10 cellular contexts compared by ENCODE assay signal in the genomic region with DNA sequence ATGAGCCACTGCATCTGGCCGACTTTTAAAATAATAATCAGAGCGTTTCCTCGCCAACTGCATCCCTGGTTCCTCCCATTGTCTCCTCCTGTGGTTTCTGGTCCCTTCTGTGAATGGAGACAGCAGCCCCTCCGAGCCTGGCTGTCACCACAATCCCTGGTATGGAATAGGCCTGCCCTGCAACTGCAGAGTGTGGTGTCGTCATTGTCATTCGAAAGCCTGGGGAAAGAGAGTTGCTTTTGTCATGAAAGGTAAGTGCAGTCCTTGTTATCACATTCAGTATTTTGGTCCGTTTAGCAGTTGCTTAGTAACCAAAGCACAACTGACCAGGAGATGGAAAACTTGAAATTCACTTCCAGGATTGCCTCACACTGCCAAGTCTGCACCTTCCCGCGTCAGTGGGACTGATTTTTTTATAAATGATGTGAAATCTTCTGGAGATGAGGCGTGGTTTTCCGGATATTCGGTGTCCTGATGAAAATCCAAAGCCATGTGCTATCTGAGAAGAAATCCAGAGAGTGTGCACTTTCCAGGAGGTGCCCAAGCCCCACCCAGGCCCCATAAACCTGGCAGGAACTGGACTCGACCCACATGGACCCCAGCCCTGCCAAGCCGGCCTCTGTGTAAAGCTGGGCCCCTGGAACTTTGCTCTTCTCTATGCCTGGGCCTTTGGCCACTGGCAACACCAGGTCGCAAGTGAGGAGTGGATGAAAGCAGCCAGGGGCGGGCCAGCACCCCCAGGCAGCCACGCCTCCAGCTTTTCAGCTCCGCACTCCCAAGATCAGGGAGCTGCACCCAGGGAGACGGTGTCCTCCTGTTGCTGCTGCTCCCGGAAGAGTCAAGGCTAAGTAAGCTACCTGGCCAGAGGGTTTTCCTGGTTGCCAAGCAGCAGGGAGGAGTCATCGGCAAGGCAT.
DNase-seq lines count a peak whose midpoint lies in the region; ATAC-seq and TF ChIP-seq lines count a peak whose summit lies in the region.
"Had no signal": no experiment of that assay in that cellular context is flagged by ENCODE, and none has a peak within 500 bp of the region (broad histone marks: within the 10 kb centered on the region; RNA-seq: fewer than 3 reads in every experiment).

No MANE protein-coding gene starts in this region.

- peaks cover 13% of the 10 kb centered on the region for H3F3A ChIP-seq in neural progenitor cell (ENCODE audit: low read depth)

- peak overlapping the region; percentile 82 for H3K27ac Mint-ChIP-seq in glutamatergic neuron (ENCODE audit: unreplicated experiment)
- H3K27ac Mint-ChIP-seq in neural progenitor cell = peak overlapping the region; percentile 86
- H3K27ac Mint-ChIP-seq in natural killer cell treated with Interleukin-12 subunit alpha and Interleukin-12 subunit beta and Interleukin-15 and Interleukin-18, amount 100 ng/mL, for 72 hours = no peak overlapping the region
- no peak overlapping the region for H3K27ac Mint-ChIP-seq in CD4-positive, alpha-beta memory T cell

- CTCF ChIA-PET in Panc1 (lab: Charles Lee) = no interaction called here
- CTCF ChIA-PET in CD4-positive, alpha-beta memory T cell (lab: Charles Lee; ENCODE audit: partially characterized antibody) = interaction anchor here (0.6 kb wide), 1 partner anchor 68 kb away, joined by 3 read pairs; no protein-coding TSS in a partner anchor

- no peak for TF ChIP-seq CTCF in Panc1 (IDR thresholded peaks at IDR 0.05)
- TF ChIP-seq CTCF in glutamatergic neuron (IDR thresholded peaks at IDR 0.05; ENCODE audit: partially characterized antibody, unreplicated experiment) = no peak
- TF ChIP-seq CTCF in neural progenitor cell (IDR thresholded peaks at IDR 0.05) = no peak

- peaks cover 19% of the 10 kb centered on the region for H3K4me1 ChIP-seq in ES-I3 (ENCODE audit: insufficient read depth, low read length)
- H3K4me1 ChIP-seq in Panc1 (ENCODE audit: control insufficient read depth, insufficient read depth, low read length) = no peaks in the 10 kb centered on the region
- peaks cover 12% of the 10 kb centered on the region for H3K4me1 ChIP-seq in neural progenitor cell
- H3K4me1 ChIP-seq in CD4-positive, alpha-beta memory T cell (ENCODE audit: insufficient read depth, low read length) = no peaks in the 10 kb centered on the region

- H3K36me3 Mint-ChIP-seq in glutamatergic neuron (ENCODE audit: unreplicated experiment) = peaks cover 2% of the 10 kb centered on the region
- peaks cover 6% of the 10 kb centered on the region for H3K36me3 Mint-ChIP-seq in neural progenitor cell
- peaks cover 5% of the 10 kb centered on the region for H3K36me3 Mint-ChIP-seq in natural killer cell treated with Interleukin-12 subunit alpha and Interleukin-12 subunit beta and Interleukin-15 and Interleukin-18, amount 100 ng/mL, for 72 hours
- peaks cover 1 to 6% of the 10 kb centered on the region in 2 donors for H3K36me3 Mint-ChIP-seq in CD4-positive, alpha-beta memory T cell

- H3K36me3 ChIP-seq in ES-I3 (ENCODE audit: insufficient read depth, low read length) = no peaks in the 10 kb centered on the region; the same call in 1 of the 2 replicates
- no peaks in the 10 kb centered on the region for H3K36me3 ChIP-seq in Panc1 (ENCODE audit: control insufficient read depth, insufficient read depth, low read length)
- H3K36me3 ChIP-seq in neural progenitor cell = no peaks in the 10 kb centered on the region
- no peaks in the 10 kb centered on the region for H3K36me3 ChIP-seq in CD4-positive, alpha-beta memory T cell (ENCODE audit: insufficient read depth, low read length)

- POLR2A ChIA-PET in Panc1 (lab: Charles Lee) = no interaction called here
- POLR2A ChIA-PET in CD4-positive, alpha-beta memory T cell (lab: Charles Lee; ENCODE audit: partially characterized antibody) = no interaction called here

- H3K9me3 Mint-ChIP-seq in glutamatergic neuron (ENCODE audit: unreplicated experiment) = peaks cover 8% of the 10 kb centered on the region
- H3K9me3 Mint-ChIP-seq in neural progenitor cell = no peaks in the 10 kb centered on the region
- no peaks in the 10 kb centered on the region for H3K9me3 Mint-ChIP-seq in natural killer cell treated with Interleukin-12 subunit alpha and Interleukin-12 subunit beta and Interleukin-15 and Interleukin-18, amount 100 ng/mL, for 72 hours
- no peaks in the 10 kb centered on the region for H3K9me3 Mint-ChIP-seq in CD4-positive, alpha-beta memory T cell

- no TSS peak for BruUV-seq in Panc1 (replicated peaks; lab: Mats Ljungman, UMichigan)

- H3K27me3 Mint-ChIP-seq in glutamatergic neuron (ENCODE audit: unreplicated experiment) = no peaks in the 10 kb centered on the region
- peaks cover 2% of the 10 kb centered on the region for H3K27me3 Mint-ChIP-seq in neural progenitor cell (ENCODE audit: insufficient read depth, low read depth)
- H3K27me3 Mint-ChIP-seq in natural killer cell treated with Interleukin-12 subunit alpha and Interleukin-12 subunit beta and Interleukin-15 and Interleukin-18, amount 100 ng/mL, for 72 hours = no peaks in the 10 kb centered on the region
- no peaks in the 10 kb centered on the region for H3K27me3 Mint-ChIP-seq in CD4-positive, alpha-beta memory T cell

- intact Hi-C loops in Panc1 (cut with micrococcal nuclease; ENCODE audit: unreplicated experiment) = no loop called here
- intact Hi-C loops in CD4-positive, alpha-beta memory T cell (cut with micrococcal nuclease) = no loop called here

- H3K4me3 Mint-ChIP-seq in glutamatergic neuron (ENCODE audit: unreplicated experiment) = peak overlapping the region; percentile 20
- H3K4me3 Mint-ChIP-seq in neural progenitor cell = no peak overlapping the region
- no peak overlapping the region for H3K4me3 Mint-ChIP-seq in natural killer cell treated with Interleukin-12 subunit alpha and Interleukin-12 subunit beta and Interleukin-15 and Interleukin-18, amount 100 ng/mL, for 72 hours
- H3K4me3 Mint-ChIP-seq in CD4-positive, alpha-beta memory T cell = no peak overlapping the region

- DNase-seq in Panc1 (ENCODE audit: low read depth, low spot score) (no peak), glutamatergic neuron (no peak), neural progenitor cell (ENCODE audit: low spot score) (peak; percentile 37), NCI-H774 (lab: John Stamatoyannopoulos, UW) (no peak), superior temporal gyrus (ENCODE audit: extremely low spot score) (no peak)
- DNase-seq in natural killer cell treated with Interleukin-12 subunit alpha and Interleukin-12 subunit beta and Interleukin-15 and Interleukin-18, amount 100 ng/mL, for 72 hours (ENCODE audit: low spot score) = no peak
- DNase-seq in CD4-positive, alpha-beta memory T cell = no peak
- DNase-seq: NCI-H1105 treated with DMSO at 0.1 percent for 48 hours had no signal

- peak; percentile 49; the same call in 1 of the 2 replicates for ATAC-seq in Panc1
- no peak for ATAC-seq in natural killer cell treated with Interleukin-12 subunit alpha and Interleukin-12 subunit beta and Interleukin-15 and Interleukin-18, amount 100 ng/mL, for 72 hours

- H3K9ac ChIP-seq in ES-I3 (ENCODE audit: low read depth, low read length) (peak overlapping the region; percentile 15; the same call in 1 of the 2 replicates), neural progenitor cell (no peak overlapping the region)

- in situ Hi-C loops in Panc1 (cut with HindIII; ENCODE audit: low pct_unique_long_range_greater_than_20kb, low sequenced_read_pairs) = no loop called here

- H3K27ac ChIP-seq in Panc1 (ENCODE audit: low read length) (no peak overlapping the region), neural progenitor cell (no peak overlapping the region)
- H3K27ac ChIP-seq in CD4-positive, alpha-beta memory T cell (ENCODE audit: low read depth, low read length) = no peak overlapping the region
- H3K27ac ChIP-seq: coronary artery had no signal

- no peaks in the 10 kb centered on the region for H3K27me3 ChIP-seq in Panc1 (ENCODE audit: control insufficient read depth, insufficient read depth, low read length)
- no peaks in the 10 kb centered on the region for H3K27me3 ChIP-seq in neural progenitor cell
- H3K27me3 ChIP-seq in CD4-positive, alpha-beta memory T cell (ENCODE audit: insufficient read depth, low read length) = no peaks in the 10 kb centered on the region

- no peak overlapping the region for H3K4me3 ChIP-seq in Panc1 (ENCODE audit: low read depth in 2 of 2, low read length in 2 of 2)
- H3K4me3 ChIP-seq in neural progenitor cell = no peak overlapping the region
- H3K4me3 ChIP-seq in CD4-positive, alpha-beta memory T cell (ENCODE audit: low read length in 2 of 2) = no peak overlapping the region
- H3K4me3 ChIP-seq: coronary artery had no signal

- no peaks in the 10 kb centered on the region for H3K9me3 ChIP-seq in ES-I3 (ENCODE audit: control insufficient read depth, insufficient read depth, low read length)
- no peaks in the 10 kb centered on the region for H3K9me3 ChIP-seq in Panc1 (ENCODE audit: control insufficient read depth, insufficient read depth, low read depth, low read length)
- no peaks in the 10 kb centered on the region for H3K9me3 ChIP-seq in neural progenitor cell (ENCODE audit: low read depth)
- no peaks in the 10 kb centered on the region for H3K9me3 ChIP-seq in CD4-positive, alpha-beta memory T cell (ENCODE audit: control insufficient read depth in 1 of 2, low read length in 2 of 2)

- H4K20me1 ChIP-seq in neural progenitor cell (ENCODE audit: low read depth) = peaks cover 15% of the 10 kb centered on the region

- H3K4me2 ChIP-seq in neural progenitor cell = no peak overlapping the region

- H2AFZ ChIP-seq in neural progenitor cell (replicated peaks) = no peak overlapping the region

- no peaks in the 10 kb centered on the region for H3K79me2 ChIP-seq in neural progenitor cell (ENCODE audit: low read depth)

- H3K4me1 Mint-ChIP-seq in glutamatergic neuron (ENCODE audit: low read depth, unreplicated experiment) = peaks cover 25% of the 10 kb centered on the region
- H3K4me1 Mint-ChIP-seq in neural progenitor cell = peaks cover 12% of the 10 kb centered on the region
- H3K4me1 Mint-ChIP-seq in natural killer cell treated with Interleukin-12 subunit alpha and Interleukin-12 subunit beta and Interleukin-15 and Interleukin-18, amount 100 ng/mL, for 72 hours (ENCODE audit: low read depth in 2 of 2) = peaks cover 0 to 1% of the 10 kb centered on the region in 2 donors
- H3K4me1 Mint-ChIP-seq in CD4-positive, alpha-beta memory T cell = peaks cover 0 to 2% (median 0%) of the 10 kb centered on the region in 4 donors

Comparison
In these comparisons a context has a peak if more than half of its experiments do, and no peak if none do; other contexts are left out.
1. H3K27ac Mint-ChIP-seq: peak in glutamatergic neuron (single experiment) and neural progenitor cell (single experiment); none in natural killer cell treated with Interleukin-12 subunit alpha and Interleukin-12 subunit beta and Interleukin-15 and Interleukin-18, amount 100 ng/mL, for 72 hours (0 of 2) and CD4-positive, alpha-beta memory T cell (0 of 7).